26 cellular contexts compared by ENCODE assay signal in the genomic region with DNA sequence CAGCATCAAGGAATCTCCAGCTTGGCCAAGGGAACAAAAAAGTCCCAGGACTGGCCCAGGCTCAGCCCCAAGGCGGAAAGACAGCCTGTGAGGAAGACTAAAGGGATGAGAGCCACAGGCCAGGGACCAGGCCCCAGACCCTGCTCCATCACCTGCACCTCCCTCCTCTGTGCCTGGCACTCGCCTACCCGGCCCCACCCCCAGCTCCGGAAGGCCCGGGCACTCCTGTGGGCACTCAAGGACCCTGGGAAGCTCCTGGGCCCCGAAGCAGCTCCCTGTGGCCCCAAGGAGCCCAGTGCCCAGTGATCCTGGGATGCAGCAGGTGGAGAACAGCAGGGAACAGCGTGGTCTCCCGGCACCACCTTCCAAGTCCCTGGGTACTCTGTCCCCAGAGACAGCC. TPM values are rescaled to one million over a fixed set of nuclear protein-coding genes. Genes with fewer than 3 reads are reported as not detected.
"Had no signal": no experiment of that assay in that cellular context is flagged by ENCODE, and none has a peak within 500 bp of the region (broad histone marks: within the 10 kb centered on the region; RNA-seq: fewer than 3 reads in every experiment).

No MANE protein-coding gene starts in this region.

- H3K27ac Mint-ChIP-seq: dendritic cell treated with granulocyte-macrophage colony-stimulating factor and Interleukin-4, amounts not matched to agents 40 ng/mL and 50 ng/mL, for 4 days; effector memory CD8-positive, alpha-beta T cell; endodermal cell; mesothelial cell of epicardium had no signal

- H3K36me3 Mint-ChIP-seq: mesothelial cell of epicardium had no signal

- ATAC-seq: effector memory CD8-positive, alpha-beta T cell; esophagus mucosa; gastrocnemius medialis; heart right ventricle; left colon; left lobe of liver; left ventricle myocardium superior; mucosa of descending colon had no signal

- H3K27me3 ChIP-seq: colonic mucosa had no signal

- DNase-seq: colonic mucosa; cortex of kidney; effector CD8-positive, alpha-beta T cell; effector memory CD8-positive, alpha-beta T cell; endodermal cell; erythroblast; esophagus squamous epithelium; foreskin fibroblast; foreskin melanocyte; gastrocnemius medialis; glutamatergic neuron; head of caudate nucleus; heart right ventricle; hippocampal formation; left colon; left ventricle myocardium superior; lower lobe of right lung; mesenchymal stem cell; mucosa of descending colon had no signal

- H3K4me1 Mint-ChIP-seq: endodermal cell, mesothelial cell of epicardium had no signal

- H3K36me3 ChIP-seq: colonic mucosa, esophagus squamous epithelium, gastrocnemius medialis, heart right ventricle, lower lobe of right lung had no signal

- H3K4me3 ChIP-seq: colonic mucosa, esophagus squamous epithelium, gastrocnemius medialis, heart right ventricle, lower lobe of right lung, mucosa of descending colon had no signal

- H3K27ac ChIP-seq: colonic mucosa, epithelial cell of prostate, esophagus squamous epithelium, gastrocnemius medialis, heart right ventricle, lower lobe of right lung had no signal

- H3K9me3 ChIP-seq: colonic mucosa, esophagus squamous epithelium, gastrocnemius medialis, heart right ventricle, lower lobe of right lung, mucosa of descending colon had no signal

- H3K4me1 ChIP-seq: colonic mucosa, esophagus squamous epithelium, gastrocnemius medialis had no signal

- H3K9me3 Mint-ChIP-seq: dendritic cell treated with granulocyte-macrophage colony-stimulating factor and Interleukin-4, amounts not matched to agents 40 ng/mL and 50 ng/mL, for 4 days; effector memory CD8-positive, alpha-beta T cell; endodermal cell; mesothelial cell of epicardium had no signal

- H3K4me3 Mint-ChIP-seq: dendritic cell treated with granulocyte-macrophage colony-stimulating factor and Interleukin-4, amounts not matched to agents 40 ng/mL and 50 ng/mL, for 4 days; effector memory CD8-positive, alpha-beta T cell; endodermal cell; mesothelial cell of epicardium had no signal

RNA-seq across cellular contexts. Expression of a gene that starts 18.2 kb away (rescaled TPM):
- total RNA-seq: esophagus mucosa, esophagus squamous epithelium, lung microvascular endothelial cell, mesenteric fat pad had no signal
